32 cellular contexts compared by ENCODE assay signal in the genomic region with DNA sequence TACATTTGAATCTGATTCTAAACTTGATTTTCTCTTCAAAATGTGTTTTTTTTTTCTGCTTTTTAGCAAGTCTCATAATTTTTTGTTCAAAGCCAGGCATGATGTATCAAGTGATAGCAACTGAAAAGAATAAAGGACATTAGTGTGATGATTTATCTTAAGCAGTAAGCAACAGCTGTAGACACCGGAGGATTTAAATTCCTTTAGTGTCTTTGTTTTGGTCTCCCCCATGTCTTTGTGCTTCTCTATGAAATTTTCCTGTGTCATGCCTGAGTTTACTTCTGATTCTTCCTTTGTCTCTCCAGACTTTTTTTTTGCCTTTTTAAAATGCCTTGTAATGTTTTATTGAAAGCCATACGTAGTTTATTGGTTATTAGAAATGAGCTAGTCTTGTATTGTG.
"Had no signal": no experiment of that assay in that cellular context is flagged by ENCODE, and none has a peak within 500 bp of the region (broad histone marks: within the 10 kb centered on the region; RNA-seq: fewer than 3 reads in every experiment).

No MANE protein-coding gene starts in this region.

- H3K27me3 Mint-ChIP-seq: activated CD4-positive, alpha-beta memory T cell treated with anti-CD3 and anti-CD28 coated beads for 36 hours; activated naive CD4-positive, alpha-beta T cell treated with anti-CD3 and anti-CD28 coated beads, Interleukin-2, amount 10 ng/mL, durations not matched to agents 7 days and 5 days; activated naive CD8-positive, alpha-beta T cell treated with anti-CD3 and anti-CD28 coated beads, Interleukin-2, amount 10 ng/mL, durations not matched to agents 7 days and 5 days; naive B cell; stimulated activated naive CD8-positive, alpha-beta T cell treated with anti-CD3 and anti-CD28 coated beads, Interleukin-15, Interleukin-2, amounts not matched to agents 100 ng/mL and 50 ng/mL, for 24 hours had no signal

- H3K4me1 Mint-ChIP-seq: activated naive CD4-positive, alpha-beta T cell treated with anti-CD3 and anti-CD28 coated beads, Interleukin-2, amount 10 ng/mL, durations not matched to agents 7 days and 5 days; activated naive CD8-positive, alpha-beta T cell treated with anti-CD3 and anti-CD28 coated beads, Interleukin-2, amount 10 ng/mL, durations not matched to agents 7 days and 5 days; naive B cell; stimulated activated effector memory CD8-positive, alpha-beta T cell treated with anti-CD3 and anti-CD28 coated beads, Interleukin-12 subunit alpha, Interleukin-12 subunit beta, amount 100 ng/mL, for 72 hours had no signal

- H3K4me1 ChIP-seq: ascending aorta, heart left ventricle, lower lobe of right lung had no signal

- DNase-seq: activated CD4-positive, alpha-beta memory T cell treated with anti-CD3 and anti-CD28 coated beads for 36 hours; activated CD4-positive, alpha-beta T cell treated with anti-CD3 and anti-CD28 coated beads for 48 hours; activated CD8-positive, alpha-beta memory T cell treated with anti-CD3 and anti-CD28 coated beads, Interleukin-2, amount 50 U/mL, for 4 hours; activated gamma-delta T cell; activated naive CD4-positive, alpha-beta T cell treated with anti-CD3 and anti-CD28 coated beads, Interleukin-2, amount 10 ng/mL, durations not matched to agents 7 days and 5 days; activated naive CD8-positive, alpha-beta T cell treated with anti-CD3 and anti-CD28 coated beads, Interleukin-2, amount 10 ng/mL, durations not matched to agents 7 days and 5 days; activated T-cell treated with anti-CD3 and anti-CD28 coated beads, Interleukin-2, amount 50 U/mL, for 1 hour; brain microvascular endothelial cell; dorsolateral prefrontal cortex; effector memory CD4-positive, alpha-beta T cell; foreskin fibroblast; heart left ventricle; lower lobe of right lung; mesenchymal stem cell; mucosa of descending colon; naive B cell; posterior cingulate gyrus; right cardiac atrium; stimulated activated CD4-positive, alpha-beta T cell treated with anti-CD3 and anti-CD28 coated beads, Interleukin-4, amount 100 ng/mL, for 1 hour; T-helper 9 cell; trophoblast cell; WERI-Rb-1 had no signal

- H3K9me3 ChIP-seq: ascending aorta, lower lobe of right lung, thoracic aorta had no signal

- H3K36me3 Mint-ChIP-seq: activated CD4-positive, alpha-beta memory T cell treated with anti-CD3 and anti-CD28 coated beads for 36 hours; activated naive CD4-positive, alpha-beta T cell treated with anti-CD3 and anti-CD28 coated beads, Interleukin-2, amount 10 ng/mL, durations not matched to agents 7 days and 5 days; activated naive CD8-positive, alpha-beta T cell treated with anti-CD3 and anti-CD28 coated beads, Interleukin-2, amount 10 ng/mL, durations not matched to agents 7 days and 5 days; naive B cell; stimulated activated effector memory CD8-positive, alpha-beta T cell treated with anti-CD3 and anti-CD28 coated beads, Interleukin-12 subunit alpha, Interleukin-12 subunit beta, amount 100 ng/mL, for 72 hours had no signal

- H3K4me3 Mint-ChIP-seq: activated CD4-positive, alpha-beta memory T cell treated with anti-CD3 and anti-CD28 coated beads for 36 hours; activated naive CD4-positive, alpha-beta T cell treated with anti-CD3 and anti-CD28 coated beads, Interleukin-2, amount 10 ng/mL, durations not matched to agents 7 days and 5 days; activated naive CD8-positive, alpha-beta T cell treated with anti-CD3 and anti-CD28 coated beads, Interleukin-2, amount 10 ng/mL, durations not matched to agents 7 days and 5 days; naive B cell; stimulated activated effector memory CD8-positive, alpha-beta T cell treated with anti-CD3 and anti-CD28 coated beads, Interleukin-12 subunit alpha, Interleukin-12 subunit beta, amount 100 ng/mL, for 72 hours; stimulated activated naive CD8-positive, alpha-beta T cell treated with anti-CD3 and anti-CD28 coated beads, Interleukin-15, Interleukin-2, amounts not matched to agents 100 ng/mL and 50 ng/mL, for 24 hours had no signal

- FAIRE-seq: endothelial cell of umbilical vein, TTC549, urothelium cell line had no signal

- H3K36me3 ChIP-seq: ascending aorta, brain microvascular endothelial cell, heart left ventricle, lower lobe of right lung, thoracic aorta, WERI-Rb-1 had no signal

- H3K4me3 ChIP-seq: ascending aorta, coronary artery, dorsolateral prefrontal cortex, heart left ventricle, lower lobe of right lung, mucosa of descending colon, thoracic aorta had no signal

- H3K27me3 ChIP-seq: ascending aorta, brain microvascular endothelial cell, dorsolateral prefrontal cortex, heart left ventricle had no signal

- H3K27ac Mint-ChIP-seq: activated CD4-positive, alpha-beta memory T cell treated with anti-CD3 and anti-CD28 coated beads for 36 hours; activated naive CD4-positive, alpha-beta T cell treated with anti-CD3 and anti-CD28 coated beads, Interleukin-2, amount 10 ng/mL, durations not matched to agents 7 days and 5 days; activated naive CD8-positive, alpha-beta T cell treated with anti-CD3 and anti-CD28 coated beads, Interleukin-2, amount 10 ng/mL, durations not matched to agents 7 days and 5 days; naive B cell; stimulated activated effector memory CD8-positive, alpha-beta T cell treated with anti-CD3 and anti-CD28 coated beads, Interleukin-12 subunit alpha, Interleukin-12 subunit beta, amount 100 ng/mL, for 72 hours; stimulated activated naive CD8-positive, alpha-beta T cell treated with anti-CD3 and anti-CD28 coated beads, Interleukin-15, Interleukin-2, amounts not matched to agents 100 ng/mL and 50 ng/mL, for 24 hours had no signal

- ATAC-seq: activated CD4-positive, CD25-positive, alpha-beta regulatory T cell treated with anti-CD3 and anti-CD28 coated beads, Interleukin-2, amount 50 U/mL, for 24 hours; heart left ventricle; left lobe of liver; lower lobe of right lung; mucosa of descending colon; right cardiac atrium; stimulated activated effector memory CD8-positive, alpha-beta T cell treated with anti-CD3 and anti-CD28 coated beads, Interleukin-12 subunit alpha, Interleukin-12 subunit beta, amount 100 ng/mL, for 72 hours had no signal

- H3K27ac ChIP-seq: ascending aorta, brain microvascular endothelial cell, coronary artery, dorsolateral prefrontal cortex, heart left ventricle, lower lobe of right lung, thoracic aorta, WERI-Rb-1 had no signal
